1 cellular context compared by ENCODE assay signal in the genomic region with DNA sequence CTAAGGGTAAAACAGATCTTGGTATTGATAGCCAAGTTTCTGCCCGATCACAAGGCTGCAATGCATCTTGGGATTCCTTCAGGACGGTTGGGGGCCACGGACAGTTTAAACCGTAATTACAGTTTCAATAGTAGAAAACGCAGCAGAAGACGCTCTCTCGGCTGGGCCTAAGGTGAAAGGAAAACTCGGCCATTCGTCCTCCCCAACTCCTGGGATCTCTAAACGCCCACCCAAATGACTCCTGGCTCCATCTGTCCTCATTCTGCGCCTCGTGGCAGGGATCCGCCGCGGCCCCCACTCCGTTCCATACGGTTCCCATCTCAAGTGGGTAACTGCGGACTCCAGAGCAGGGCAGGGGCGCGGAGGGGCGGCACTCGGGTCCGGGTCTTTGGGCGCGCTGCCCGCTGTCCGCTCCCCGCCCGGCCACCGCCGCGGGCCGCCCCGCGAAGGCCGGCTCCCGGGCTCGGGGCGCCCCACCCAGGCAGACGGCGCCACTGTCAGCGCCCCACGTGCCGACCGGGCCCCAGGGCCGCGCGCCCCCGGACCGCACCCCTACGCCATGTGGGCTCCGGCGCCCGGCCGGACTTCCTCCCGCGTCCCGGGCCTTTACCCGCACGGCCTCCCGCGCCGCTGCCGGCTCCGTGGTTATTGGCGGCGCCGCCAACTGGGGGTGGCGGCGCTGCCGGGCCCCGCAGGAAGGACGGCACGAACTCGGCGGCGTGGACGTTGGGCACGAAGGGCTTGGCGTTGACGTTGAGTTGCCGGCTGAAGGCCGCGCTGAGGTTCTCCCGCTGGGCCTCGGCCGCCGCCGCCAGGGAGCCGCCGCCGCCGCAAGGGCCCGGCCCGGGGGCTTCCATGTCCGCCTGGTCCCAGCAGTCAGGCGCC.
A peak's percentile ranks its signal among the peaks of the same experiment; 100 is the strongest.
TF ChIP-seq lines count a peak whose summit lies in the region.

No MANE protein-coding gene starts in this region.

TF ChIP-seq in endothelial cell of umbilical vein, 7 proteins besides CTCF, POLR2A, EP300 and RAD21:
- TF ChIP-seq GATA2 (IDR thresholded peaks at IDR 0.05; ENCODE audit: insufficient read depth, insufficient read length, low read depth, low read length), result peak; percentile 45
- no peak for TF ChIP-seq POLR2AphosphoS5 (IDR thresholded peaks at IDR 0.05; ENCODE audit: insufficient read depth, low read depth, low read length)
- TF ChIP-seq MYC (IDR thresholded peaks at IDR 0.05; ENCODE audit: low read depth, low read length), result no peak
- TF ChIP-seq FOS (IDR thresholded peaks at IDR 0.05; ENCODE audit: borderline replicate concordance, insufficient read depth, low read length), result no peak
- no peak for TF ChIP-seq JUN (IDR thresholded peaks at IDR 0.05; ENCODE audit: borderline replicate concordance, insufficient read depth, insufficient read length, low read depth)
- TF ChIP-seq, protein P1, sequence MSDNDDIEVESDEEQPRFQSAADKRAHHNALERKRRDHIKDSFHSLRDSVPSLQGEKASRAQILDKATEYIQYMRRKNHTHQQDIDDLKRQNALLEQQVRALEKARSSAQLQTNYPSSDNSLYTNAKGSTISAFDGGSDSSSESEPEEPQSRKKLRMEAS (IDR thresholded peaks at IDR 0.05; ENCODE audit: insufficient read depth, insufficient read length), result no peak
TF ChIP-seq in endothelial cell of umbilical vein: peak in this region for 1.
